Comparison of ENCODE assay signal across 9 cellular contexts in genomic region chr12:67222302-67222701, GRCh38. TPM values are rescaled to one million over a fixed set of nuclear protein-coding genes. Genes with fewer than 3 reads are reported as not detected.
DNase-seq lines count a peak whose midpoint lies in the region; ATAC-seq and TF ChIP-seq lines count a peak whose summit lies in the region.
"Had no signal": no experiment of that assay in that cellular context is flagged by ENCODE, and none has a peak within 500 bp of the region (broad histone marks: within the 10 kb centered on the region; RNA-seq: fewer than 3 reads in every experiment).

No MANE protein-coding gene starts in this region.

- peaks cover 3% of the 10 kb centered on the region for H3K4me1 Mint-ChIP-seq in chondrocyte (ENCODE audit: low read depth)
- no peaks in the 10 kb centered on the region for H3K4me1 Mint-ChIP-seq in T-helper 2 cell treated with Interferon-gamma antibody and Interleukin-4, amounts not matched to agents 5 μg/mL and 100 μg/mL, for 36 hours (ENCODE audit: low read depth)
- H3K4me1 Mint-ChIP-seq: CD8-positive, alpha-beta memory T cell had no signal

- DNase-seq in NCI-H2227 (lab: John Stamatoyannopoulos, UW; ENCODE audit: unreplicated experiment) = peak; percentile 3
- no peak for DNase-seq in NCI-H2227 treated with DMSO at 0.1 percent for 48 hours (lab: John Stamatoyannopoulos, UW)
- DNase-seq in NCI-H2107 (lab: John Stamatoyannopoulos, UW) = peak; percentile 34
- DNase-seq in chondrocyte (ENCODE audit: low spot score) = no peak
- peak; percentile 9 for DNase-seq in retina
- no peak for DNase-seq in T-helper 2 cell treated with Interferon-gamma antibody and Interleukin-4, amounts not matched to agents 5 μg/mL and 100 μg/mL, for 36 hours (ENCODE audit: low spot score)
- DNase-seq: CD8-positive, alpha-beta memory T cell had no signal

- H3K27ac Mint-ChIP-seq in chondrocyte (ENCODE audit: unreplicated experiment) = no peak overlapping the region
- no peak overlapping the region for H3K27ac Mint-ChIP-seq in T-helper 2 cell treated with Interferon-gamma antibody and Interleukin-4, amounts not matched to agents 5 μg/mL and 100 μg/mL, for 36 hours
- H3K27ac Mint-ChIP-seq: CD8-positive, alpha-beta memory T cell had no signal

- no peak overlapping the region for H3K4me3 Mint-ChIP-seq in chondrocyte (ENCODE audit: unreplicated experiment)
- H3K4me3 Mint-ChIP-seq in T-helper 2 cell treated with Interferon-gamma antibody and Interleukin-4, amounts not matched to agents 5 μg/mL and 100 μg/mL, for 36 hours = no peak overlapping the region
- H3K4me3 Mint-ChIP-seq: CD8-positive, alpha-beta memory T cell had no signal

- peaks cover 2% of the 10 kb centered on the region for H3K9me3 Mint-ChIP-seq in chondrocyte (ENCODE audit: low read depth)
- no peaks in the 10 kb centered on the region for H3K9me3 Mint-ChIP-seq in T-helper 2 cell treated with Interferon-gamma antibody and Interleukin-4, amounts not matched to agents 5 μg/mL and 100 μg/mL, for 36 hours

- no peak for ATAC-seq in GM18873 (IDR thresholded peaks at IDR 0.05; ENCODE audit: low FRiP score, unreplicated experiment)
- ATAC-seq in GM21825 (IDR thresholded peaks at IDR 0.05; ENCODE audit: unreplicated experiment) = no peak

- H3K36me3 Mint-ChIP-seq in chondrocyte (ENCODE audit: low read depth) = no peaks in the 10 kb centered on the region
- no peaks in the 10 kb centered on the region for H3K36me3 Mint-ChIP-seq in T-helper 2 cell treated with Interferon-gamma antibody and Interleukin-4, amounts not matched to agents 5 μg/mL and 100 μg/mL, for 36 hours (ENCODE audit: low read depth)
- H3K36me3 Mint-ChIP-seq: CD8-positive, alpha-beta memory T cell had no signal

- H3K27me3 Mint-ChIP-seq in chondrocyte (ENCODE audit: low read depth) = peaks cover 6% of the 10 kb centered on the region
- H3K27me3 Mint-ChIP-seq in T-helper 2 cell treated with Interferon-gamma antibody and Interleukin-4, amounts not matched to agents 5 μg/mL and 100 μg/mL, for 36 hours (ENCODE audit: low read depth) = peaks cover 3% of the 10 kb centered on the region

- TF ChIP-seq CTCF in chondrocyte (IDR thresholded peaks at IDR 0.05) = peak; percentile 73

RNA-seq across cellular contexts. Expression of gene CAND1, which starts 46.9 kb away (rescaled TPM):
- total RNA-seq in chondrocyte = 164 to 189 TPM (median 166 TPM) in 3 replicates

Comparison
In these comparisons a context has a peak if more than half of its experiments do, and no peak if none do; other contexts are left out.
1. DNase-seq: peak in NCI-H2227 (single experiment), NCI-H2107 (single experiment) and retina (single experiment); none in NCI-H2227 treated with DMSO at 0.1 percent for 48 hours (single experiment), chondrocyte (single experiment) and T-helper 2 cell treated with Interferon-gamma antibody and Interleukin-4, amounts not matched to agents 5 μg/mL and 100 μg/mL, for 36 hours (single experiment).